ENCODE assay signal across 8 cellular contexts in the genomic region with DNA sequence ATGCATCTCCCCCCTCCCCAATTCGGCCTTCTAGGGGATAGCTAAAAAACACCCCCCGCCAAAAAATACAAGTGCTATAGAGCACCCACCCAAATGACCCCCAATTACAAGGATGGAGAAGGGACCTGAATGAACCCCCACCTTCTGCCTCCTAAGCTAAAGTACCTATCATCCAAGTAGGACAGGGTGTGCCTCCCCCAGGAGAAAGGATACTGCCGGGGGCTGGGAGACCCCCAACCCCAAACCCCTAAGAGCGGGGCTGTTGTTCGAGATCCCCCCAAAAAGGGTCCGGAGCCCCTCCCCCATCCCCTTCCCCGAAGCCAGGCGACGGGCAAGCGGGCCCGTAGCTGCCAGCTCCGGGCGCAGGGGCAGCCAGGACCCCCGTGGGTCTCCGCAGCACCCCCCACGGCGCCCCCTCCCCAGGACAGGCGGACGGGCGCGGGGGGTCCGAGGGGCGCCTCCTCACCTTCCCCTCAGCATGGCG. TPM values are rescaled to one million over a fixed set of nuclear protein-coding genes. Genes with fewer than 3 reads are reported as not detected.
DNase-seq lines count a peak whose midpoint lies in the region; ATAC-seq and TF ChIP-seq lines count a peak whose summit lies in the region.

No MANE protein-coding gene starts in this region.

- BruUV-seq in A673 (replicated peaks; lab: Mats Ljungman, UMichigan) = TSS peak; percentile 36

- intact Hi-C loops in A673 (cut with micrococcal nuclease; ENCODE audit: unreplicated experiment) = loop anchor here (10.0 kb wide), 1 partner anchor 327 kb away; a partner anchor contains a TSS

- H3K9ac ChIP-seq in HUES48 (ENCODE audit: low read depth, low read length) (peak overlapping the region; percentile 97), muscle layer of colon (ENCODE audit: low read length) (peak overlapping the region; percentile 99)

- H3K27ac ChIP-seq in A673 (ENCODE audit: low read depth, low read length, poor library complexity, severe bottlenecking) (peak overlapping the region; percentile 100), HUES48 (ENCODE audit: low read depth, low read length) (peak overlapping the region; percentile 100), muscle layer of colon (ENCODE audit: low read depth, low read length) (peak overlapping the region; percentile 100)

- ATAC-seq in HG02852 (IDR thresholded peaks at IDR 0.05; ENCODE audit: unreplicated experiment) = no peak
- no peak for ATAC-seq in GM19452 (IDR thresholded peaks at IDR 0.05; ENCODE audit: unreplicated experiment)

- POLR2A ChIA-PET in A673 (lab: Charles Lee; ENCODE audit: low non-redundant PET) = interaction anchor here (0.5 kb wide), 1 partner anchor 97 kb away, joined by 4 read pairs; no protein-coding TSS in a partner anchor

- H3K9me3 ChIP-seq in A673 (ENCODE audit: low read depth, low read length, poor library complexity, severe bottlenecking) (no peaks in the 10 kb centered on the region), HUES48 (ENCODE audit: control insufficient read depth, insufficient read depth, low read length) (no peaks in the 10 kb centered on the region), muscle layer of colon (ENCODE audit: low read length) (no peaks in the 10 kb centered on the region)

- DNase-seq in A673 (ENCODE audit: low spot score) (no peak), cardiac fibroblast (ENCODE audit: low read depth in 2 of 2) (no peak), DMS79 (lab: John Stamatoyannopoulos, UW) (no peak), NOMO-1 treated with dmso at 0.1 percent for 144 hours (lab: John Stamatoyannopoulos, UW; ENCODE audit: unreplicated experiment) (no peak)

- H3K4me3 ChIP-seq in A673 (ENCODE audit: low read depth, low read length, poor library complexity, severe bottlenecking) (peak overlapping the region; percentile 96), HUES48 (ENCODE audit: low read depth, low read length) (peak overlapping the region; percentile 85), cardiac fibroblast (replicated peaks in 1 of 2; ENCODE audit: low read depth in 2 of 2, low read length in 2 of 2) (peak overlapping the region; percentile 86 to 90), muscle layer of colon (ENCODE audit: low read depth in 1 of 2, low read length in 2 of 2) (peak overlapping the region; percentile 84)

- H3K36me3 ChIP-seq in A673 (ENCODE audit: insufficient read depth, low read length, poor library complexity, severe bottlenecking) (peaks cover 19% of the 10 kb centered on the region), HUES48 (ENCODE audit: control insufficient read depth, insufficient read depth, low read length) (peaks cover 17% of the 10 kb centered on the region), muscle layer of colon (ENCODE audit: insufficient read depth, low read length) (peaks cover 5% of the 10 kb centered on the region)

- peaks cover 34% of the 10 kb centered on the region for H3K4me1 ChIP-seq in A673 (ENCODE audit: insufficient read depth, low read length, poor library complexity, severe bottlenecking)
- peaks cover 36% of the 10 kb centered on the region for H3K4me1 ChIP-seq in HUES48 (ENCODE audit: control insufficient read depth, insufficient read depth, low read length)
- H3K4me1 ChIP-seq in muscle layer of colon (ENCODE audit: insufficient read depth, low read length) = peaks cover 37% of the 10 kb centered on the region

- TF ChIP-seq CTCF in A673 (conservative IDR thresholded peaks at IDR 0.05; ENCODE audit: low read depth, low read length) (no peak), cardiac fibroblast (IDR thresholded peaks at IDR 0.05; ENCODE audit: low read depth, low read length) (no peak)

- H3K27me3 ChIP-seq in A673 (replicated peaks; ENCODE audit: insufficient read depth, low read depth, low read length, poor library complexity) (no peaks in the 10 kb centered on the region), HUES48 (ENCODE audit: control insufficient read depth, insufficient read depth, low read length) (no peaks in the 10 kb centered on the region), muscle layer of colon (ENCODE audit: control insufficient read depth in 1 of 2, insufficient read depth in 2 of 2, low read length in 2 of 2) (no peaks in the 10 kb centered on the region)

- CTCF ChIA-PET in A673 (lab: Charles Lee) = no interaction called here

RNA-seq across cellular contexts. Expression of a gene that starts 1.9 kb away (rescaled TPM):
- total RNA-seq in A673 (2021) = 94.4 and 94.8 TPM in 2 replicates

RNA-seq across cellular contexts. Expression of a gene that starts 18.9 kb away (rescaled TPM):
- total RNA-seq in A673 (2021) = 302 and 314 TPM in 2 replicates
